Comparison of ENCODE assay signal across 20 cellular contexts in genomic region chr14:53609009-53609408, GRCh38.
A peak's percentile ranks its signal among the peaks of the same experiment; 100 is the strongest.
DNase-seq lines count a peak whose midpoint lies in the region; ATAC-seq and TF ChIP-seq lines count a peak whose summit lies in the region.
"Had no signal": no experiment of that assay in that cellular context is flagged by ENCODE, and none has a peak within 500 bp of the region (broad histone marks: within the 10 kb centered on the region; RNA-seq: fewer than 3 reads in every experiment).

No MANE protein-coding gene starts in this region.

- H4K20me1 ChIP-seq in mammary epithelial cell (ENCODE audit: insufficient read depth, low read length) (no peaks in the 10 kb centered on the region), PC-3 (ENCODE audit: low read length) (no peaks in the 10 kb centered on the region), osteoblast (ENCODE audit: insufficient read depth, low read length) (no peaks in the 10 kb centered on the region)

- no peak overlapping the region for H3K4me3 ChIP-seq in mammary epithelial cell (replicated peaks in 1 of 3; ENCODE audit: insufficient read depth in 1 of 3, low read depth in 2 of 3, low read length in 3 of 3)
- no peak overlapping the region for H3K4me3 ChIP-seq in PC-3 (ENCODE audit: low read length)
- H3K4me3 ChIP-seq in esophagus squamous epithelium: no peak overlapping the region
- H3K4me3 ChIP-seq in osteoblast (ENCODE audit: insufficient read depth, low read length): no peak overlapping the region

- H3K27ac Mint-ChIP-seq in MCF 10A (ENCODE audit: low read depth, unreplicated experiment): no peak overlapping the region
- H3K27ac Mint-ChIP-seq: CD8-positive, alpha-beta memory T cell had no signal

- H3K9me2 ChIP-seq in PC-3 (replicated peaks; ENCODE audit: low read length): no peaks in the 10 kb centered on the region
- H3K9me2 ChIP-seq: SK-N-SH had no signal

- no peak overlapping the region for H3K4me2 ChIP-seq in mammary epithelial cell (ENCODE audit: insufficient read depth, low read depth, low read length)
- H3K4me2 ChIP-seq in PC-3 (ENCODE audit: low read length): peak overlapping the region; percentile 44; the same call in 1 of the 2 replicates
- no peak overlapping the region for H3K4me2 ChIP-seq in osteoblast (ENCODE audit: insufficient read depth, low read length)
- H3K4me2 ChIP-seq: SK-N-SH had no signal

- H3K4me1 ChIP-seq in mammary epithelial cell (ENCODE audit: insufficient read depth, low read length): peaks cover 12% of the 10 kb centered on the region
- H3K4me1 ChIP-seq in PC-3 (ENCODE audit: insufficient read depth, low read length): peaks cover 25% of the 10 kb centered on the region
- peaks cover 0 to 34% (median 3%) of the 10 kb centered on the region in 3 donors for H3K4me1 ChIP-seq in esophagus squamous epithelium
- no peaks in the 10 kb centered on the region for H3K4me1 ChIP-seq in osteoblast (ENCODE audit: insufficient read depth, low read length)

- no peaks in the 10 kb centered on the region for H3K36me3 Mint-ChIP-seq in MCF 10A (ENCODE audit: insufficient read depth, unreplicated experiment)
- H3K36me3 Mint-ChIP-seq: CD8-positive, alpha-beta memory T cell had no signal

- ATAC-seq in PC-3: no peak
- ATAC-seq in activated CD4-positive, CD25-positive, alpha-beta regulatory T cell treated with anti-CD3 and anti-CD28 coated beads, Interleukin-2, amount 50 U/mL, for 24 hours: no peak

- DNase-seq in mammary epithelial cell (no peak), MCF 10A (ENCODE audit: unreplicated experiment) (no peak), PC-3 (no peak), esophagus squamous epithelium (lab: John Stamatoyannopoulos, UW) (no peak), osteoblast (ENCODE audit: insufficient read length, low spot score, missing footprints) (no peak), NCI-H1436 treated with DMSO at 0.1 percent for 48 hours (lab: John Stamatoyannopoulos, UW) (no peak), SHP77 (lab: John Stamatoyannopoulos, UW) (no peak)
- DNase-seq: AML-193; CD8-positive, alpha-beta memory T cell; GDM1; NCI-H1092; NCI-H2029 treated with DMSO at 0.1 percent for 48 hours; NCI-H226; NCI-H524; NCI-H774; SIG-M5; SK-N-SH had no signal

- H3K36me3 ChIP-seq in mammary epithelial cell (ENCODE audit: insufficient read depth, low read length) (no peaks in the 10 kb centered on the region), PC-3 (ENCODE audit: low read depth, low read length) (no peaks in the 10 kb centered on the region), esophagus squamous epithelium (no peaks in the 10 kb centered on the region), osteoblast (ENCODE audit: insufficient read depth, low read length) (no peaks in the 10 kb centered on the region)

- H3K27me3 Mint-ChIP-seq in MCF 10A (ENCODE audit: insufficient read depth, unreplicated experiment): no peaks in the 10 kb centered on the region
- H3K27me3 Mint-ChIP-seq: CD8-positive, alpha-beta memory T cell had no signal

- H3K9ac ChIP-seq in mammary epithelial cell (ENCODE audit: insufficient read depth, low read length) (no peak overlapping the region), PC-3 (ENCODE audit: low read length) (no peak overlapping the region)
- H3K9ac ChIP-seq: SK-N-SH had no signal

- TF ChIP-seq CTCF in mammary epithelial cell (conservative IDR thresholded peaks at IDR 0.05 in 1 of 2, IDR thresholded peaks at IDR 0.05 in 1 of 2; ENCODE audit: extremely low read depth in 1 of 2, insufficient read depth in 1 of 2, low read depth in 1 of 2, low read length in 2 of 2) (no peak), MCF 10A (IDR thresholded peaks at IDR 0.05; ENCODE audit: unreplicated experiment) (no peak), PC-3 (conservative IDR thresholded peaks at IDR 0.05; ENCODE audit: low read depth, low read length) (no peak), esophagus squamous epithelium (IDR thresholded peaks at IDR 0.05) (no peak), osteoblast (IDR thresholded peaks at IDR 0.05; ENCODE audit: extremely low read depth, low read depth, low read length) (no peak)

- H3K9me3 ChIP-seq in mammary epithelial cell (replicated peaks; ENCODE audit: insufficient read depth, low read length) (no peaks in the 10 kb centered on the region), PC-3 (ENCODE audit: low read length) (no peaks in the 10 kb centered on the region), esophagus squamous epithelium (no peaks in the 10 kb centered on the region), osteoblast (ENCODE audit: low read depth, low read length) (no peaks in the 10 kb centered on the region)
- H3K9me3 ChIP-seq: SK-N-SH had no signal

- in situ Hi-C loops in mammary epithelial cell (cut with MboI; ENCODE audit: low sequenced_read_pairs in 2 of 2): no loop called here

- H3K4me3 Mint-ChIP-seq in MCF 10A (ENCODE audit: unreplicated experiment): no peak overlapping the region
- H3K4me3 Mint-ChIP-seq: CD8-positive, alpha-beta memory T cell had no signal

- POLR2A ChIA-PET in MCF 10A (lab: Yijun Ruan, JAX) (interaction anchor here (0.6 to 1.4 kb wide), 6 partner anchors 11 to 344 kb away, joined by 3 to 5 read pairs (median 4); no protein-coding TSS in a partner anchor), PC-3 (lab: Charles Lee; ENCODE audit: unreplicated experiment) (interaction anchor here (0.6 kb wide), 1 partner anchor 517 kb away, joined by 3 read pairs; no protein-coding TSS in a partner anchor)

- CTCF ChIA-PET in mammary epithelial cell (lab: Charles Lee; ENCODE audit: low non-redundant PET) (no interaction called here), MCF 10A (lab: Yijun Ruan, JAX) (no interaction called here), PC-3 (lab: Charles Lee) (no interaction called here)

- intact Hi-C loops in mammary epithelial cell (cut with micrococcal nuclease) (no loop called here), MCF 10A (cut with micrococcal nuclease) (no loop called here), PC-3 (cut with micrococcal nuclease) (loop anchor here (5.0 kb wide), 1 partner anchor 72 kb away; no protein-coding TSS in a partner anchor), esophagus squamous epithelium (cut with DNase I) (no loop called here)

- peaks cover 27% of the 10 kb centered on the region for H3K4me1 Mint-ChIP-seq in MCF 10A (ENCODE audit: insufficient read depth, unreplicated experiment)
- H3K4me1 Mint-ChIP-seq: CD8-positive, alpha-beta memory T cell had no signal

- no peak for TF ChIP-seq POLR2A in esophagus squamous epithelium (IDR thresholded peaks at IDR 0.05)

- no TSS peak for BruUV-seq in mammary epithelial cell (replicated peaks; lab: Mats Ljungman, UMichigan)
- BruUV-seq in MCF 10A (replicated peaks; lab: Mats Ljungman, UMichigan): no TSS peak
- BruUV-seq in PC-3 (replicated peaks; lab: Mats Ljungman, UMichigan): TSS peak; percentile 58

- H3K27ac ChIP-seq in mammary epithelial cell (ENCODE audit: insufficient read depth, low read depth, low read length) (no peak overlapping the region), PC-3 (ENCODE audit: low read length) (peak overlapping the region; percentile 12; the same call in 1 of the 2 replicates), esophagus squamous epithelium (peak overlapping the region in 3 of 4 donors; percentile 42 to 73 (median 59)), osteoblast (ENCODE audit: low read depth, low read length) (no peak overlapping the region)
- H3K27ac ChIP-seq: 22Rv1, C4-2B had no signal

- H3K9me3 Mint-ChIP-seq in MCF 10A (ENCODE audit: unreplicated experiment): no peaks in the 10 kb centered on the region

- H3F3A ChIP-seq in PC-3 (ENCODE audit: low read length, unreplicated experiment): no peaks in the 10 kb centered on the region

- H2AFZ ChIP-seq in mammary epithelial cell (ENCODE audit: low read depth, low read length) (peak overlapping the region; percentile 40), PC-3 (ENCODE audit: low read length) (peak overlapping the region; percentile 66; the same call in 1 of the 2 replicates), osteoblast (ENCODE audit: low read length) (no peak overlapping the region)

- H3K79me2 ChIP-seq in mammary epithelial cell (ENCODE audit: insufficient read depth, low read length) (no peaks in the 10 kb centered on the region), PC-3 (ENCODE audit: low read length) (no peaks in the 10 kb centered on the region), osteoblast (ENCODE audit: insufficient read depth, low read length) (no peaks in the 10 kb centered on the region)

- 24% methylated on average over 1 of the region's 1 CpG for WGBS in mammary epithelial cell (ENCODE audit: low coverage, missing lambda C conversion rate)
- 67 to 69% methylated on average over 1 of the region's 1 CpG for WGBS in esophagus squamous epithelium, 2 donors

- H3K27me3 ChIP-seq in mammary epithelial cell (ENCODE audit: insufficient read depth, low read length) (no peaks in the 10 kb centered on the region), PC-3 (ENCODE audit: low read length) (no peaks in the 10 kb centered on the region), esophagus squamous epithelium (no peaks in the 10 kb centered on the region), osteoblast (ENCODE audit: insufficient read depth, low read length) (peaks cover 12% of the 10 kb centered on the region)

- dilution Hi-C loops in mammary epithelial cell (cut with HindIII; ENCODE audit: low sequenced_read_pairs): no loop called here

Comparison
In these comparisons a context has a peak if more than half of its experiments do, and no peak if none do; other contexts are left out.
1. H3K27ac ChIP-seq: peak in PC-3 (single experiment) and esophagus squamous epithelium (3 of 4); none in mammary epithelial cell (single experiment) and osteoblast (single experiment).